In the genomic region with DNA sequence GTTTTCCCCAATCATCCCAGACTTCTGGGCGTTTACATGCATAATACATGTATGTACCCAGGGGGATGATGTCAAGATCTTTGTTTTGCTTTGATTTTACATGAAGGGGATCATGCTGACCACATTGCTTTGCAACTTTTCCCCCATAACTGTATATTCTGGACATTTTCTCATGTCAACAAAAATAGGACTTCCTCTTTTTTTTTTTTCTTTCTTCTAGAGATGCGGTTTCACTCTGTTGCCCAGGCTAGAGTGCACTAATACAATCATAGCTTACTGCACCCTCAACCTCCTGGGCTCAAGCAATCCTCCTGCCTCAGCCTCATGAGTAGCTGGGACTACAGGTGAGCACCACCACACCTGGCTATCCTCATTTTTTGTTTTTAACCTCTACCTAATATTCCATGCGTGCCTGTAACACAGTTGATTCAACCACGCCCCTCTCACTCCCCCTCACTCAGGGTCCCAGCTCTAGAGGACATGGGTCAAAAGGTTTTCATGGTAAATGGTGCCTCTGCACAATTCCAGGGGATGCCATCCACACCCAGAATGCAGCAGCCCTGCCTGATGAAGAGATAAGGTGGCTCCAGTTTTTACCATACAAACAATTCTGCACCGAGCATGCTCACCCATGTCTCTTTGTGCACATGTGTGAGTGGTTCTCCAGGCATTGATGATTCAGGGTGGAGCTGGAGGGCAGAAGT, we compare ENCODE assay signal across 19 cellular contexts. TPM values are rescaled to one million over a fixed set of nuclear protein-coding genes. Genes with fewer than 3 reads are reported as not detected.
A peak's percentile ranks its signal among the peaks of the same experiment; 100 is the strongest.
DNase-seq lines count a peak whose midpoint lies in the region; ATAC-seq, FAIRE-seq and TF ChIP-seq lines count a peak whose summit lies in the region.
"Had no signal": no experiment of that assay in that cellular context is flagged by ENCODE, and none has a peak within 500 bp of the region (broad histone marks: within the 10 kb centered on the region; RNA-seq: fewer than 3 reads in every experiment).

No MANE protein-coding gene starts in this region.

- no peaks in the 10 kb centered on the region for H3K9me3 ChIP-seq in T-helper 17 cell (ENCODE audit: control insufficient read depth, low read length, poor library complexity, severe bottlenecking)
- no peaks in the 10 kb centered on the region for H3K9me3 ChIP-seq in neural cell (ENCODE audit: low read length)
- no peaks in the 10 kb centered on the region for H3K9me3 ChIP-seq in tibial artery
- H3K9me3 ChIP-seq: esophagus muscularis mucosa, left lung, testis had no signal

- H3K27ac ChIP-seq in neural cell (ENCODE audit: low read length) = peak overlapping the region; percentile 28
- H3K27ac ChIP-seq in tibial artery = no peak overlapping the region
- H3K27ac ChIP-seq: esophagus muscularis mucosa, left lung, testis, VCaP had no signal

- intact Hi-C loops in tibial artery (cut with DNase I; ENCODE audit: low total_unique reads) = no loop called here

- no peak for TF ChIP-seq POLR2A in GM12891 (IDR thresholded peaks at IDR 0.05; ENCODE audit: low read depth, low read length)

- H3K4me3 ChIP-seq in neural cell (ENCODE audit: low read length) (no peak overlapping the region), tibial artery (no peak overlapping the region)
- H3K4me3 ChIP-seq: esophagus muscularis mucosa, left lung, testis had no signal

- H3K27me3 Mint-ChIP-seq in T-helper 17 cell = peaks cover 11% of the 10 kb centered on the region

- ATAC-seq in HG03432 (IDR thresholded peaks at IDR 0.05; ENCODE audit: unreplicated experiment) (peak; percentile 51), T-helper 17 cell (no peak)
- ATAC-seq: left lung had no signal

- no peak overlapping the region for H3K4me3 Mint-ChIP-seq in T-helper 17 cell

- no peaks in the 10 kb centered on the region for H3K79me2 ChIP-seq in neural cell (replicated peaks; ENCODE audit: insufficient read depth, low read length)

- no peak for FAIRE-seq in GM12891 (lab: Jason Lieb, UNC)
- FAIRE-seq: HTR-8/SVneo had no signal

- peaks cover 0 to 18% (median 6%) of the 10 kb centered on the region in 4 donors for H3K4me1 ChIP-seq in tibial artery

- no peaks in the 10 kb centered on the region for H3F3A ChIP-seq in neural cell (ENCODE audit: insufficient read depth, low read length, poor library complexity, severe bottlenecking)

- H3K36me3 Mint-ChIP-seq in T-helper 17 cell (ENCODE audit: low read depth) = no peaks in the 10 kb centered on the region

- TF ChIP-seq RAD21 in neural cell (conservative IDR thresholded peaks at IDR 0.05) = no peak

- H3K36me3 ChIP-seq in neural cell (ENCODE audit: insufficient read depth, low read length) (no peaks in the 10 kb centered on the region), tibial artery (no peaks in the 10 kb centered on the region)
- H3K36me3 ChIP-seq: esophagus muscularis mucosa, left lung had no signal

- H3K9me2 ChIP-seq in neural cell (ENCODE audit: insufficient read depth, low read length) = no peaks in the 10 kb centered on the region

- peak overlapping the region; percentile 19 for H3K9ac ChIP-seq in neural cell (ENCODE audit: low read length)

- no peak for TF ChIP-seq CTCF in neural cell (IDR thresholded peaks at IDR 0.05; ENCODE audit: poor library complexity, severe bottlenecking)
- no peak for TF ChIP-seq CTCF in tibial artery (IDR thresholded peaks at IDR 0.05)

- no peak for TF ChIP-seq EP300 in neural cell (conservative IDR thresholded peaks at IDR 0.05; ENCODE audit: poor library complexity, severe bottlenecking)

- H4K20me1 ChIP-seq in neural cell (ENCODE audit: insufficient read depth) = no peaks in the 10 kb centered on the region

- no peak overlapping the region for H2AFZ ChIP-seq in neural cell (ENCODE audit: low read depth, low read length)

- H3K4me2 ChIP-seq in neural cell (ENCODE audit: low read length) = no peak overlapping the region

- H3K4me1 Mint-ChIP-seq in T-helper 17 cell = peaks cover 5% of the 10 kb centered on the region

- no peak for DNase-seq in GM12891 (ENCODE audit: insufficient read length, low spot score)
- no peak for DNase-seq in T-helper 17 cell
- no peak for DNase-seq in tibial artery
- DNase-seq in stimulated activated naive CD4-positive, alpha-beta T cell (lab: John Stamatoyannopoulos, UW) = no peak
- no peak for DNase-seq in AG20443 (ENCODE audit: low spot score)
- DNase-seq: activated CD4-positive, alpha-beta T cell treated with anti-CD3 and anti-CD28 coated beads, Interleukin-2, amount 50 U/mL, for 4 hours; amniotic stem cell; COR-L47; effector memory CD4-positive, alpha-beta T cell; glutamatergic neuron; left lung; NCI-H774; stimulated activated CD4-positive, alpha-beta T cell treated with anti-CD3 and anti-CD28 coated beads, Interleukin-12 subunit alpha, Interleukin-12 subunit beta, amount 100 ng/mL, for 4 hours; testis had no signal

- peak overlapping the region; percentile 27 for H3K27ac Mint-ChIP-seq in T-helper 17 cell

- no peaks in the 10 kb centered on the region for H3K27me3 ChIP-seq in neural cell (ENCODE audit: insufficient read depth, low read depth, low read length)
- no peaks in the 10 kb centered on the region for H3K27me3 ChIP-seq in tibial artery
- H3K27me3 ChIP-seq: esophagus muscularis mucosa, left lung, testis had no signal

TF ChIP-seq in GM12891, 5 proteins besides CTCF, POLR2A, EP300 and RAD21:
- TF ChIP-seq PAX5 (IDR thresholded peaks at IDR 0.05; ENCODE audit: insufficient read depth, low read length, severe bottlenecking) (peak; percentile 17), SPI1 (IDR thresholded peaks at IDR 0.05; ENCODE audit: low read depth, low read length) (peak; percentile 93), TAF1 (IDR thresholded peaks at IDR 0.05; ENCODE audit: low read depth, low read length) (no peak), POU2F2 (IDR thresholded peaks at IDR 0.05; ENCODE audit: low read depth, low read length) (no peak), POLR2AphosphoS5 (IDR thresholded peaks at IDR 0.05; ENCODE audit: low read depth, low read length) (no peak)
TF ChIP-seq in GM12891: peak in this region for 2.

TF ChIP-seq in neural cell, 6 proteins besides CTCF, POLR2A, EP300 and RAD21:
- no peak for TF ChIP-seq MXI1 (conservative IDR thresholded peaks at IDR 0.05; ENCODE audit: poor library complexity, severe bottlenecking)
- TF ChIP-seq EZH2 (IDR thresholded peaks at IDR 0.05; ENCODE audit: borderline replicate concordance, insufficient read depth, low read length, poor library complexity, severe bottlenecking) = no peak
- TF ChIP-seq TAF1 (IDR thresholded peaks at IDR 0.05; ENCODE audit: low read depth) = no peak
- TF ChIP-seq SMC3 (conservative IDR thresholded peaks at IDR 0.05; ENCODE audit: poor library complexity) = no peak
- no peak for TF ChIP-seq POLR2AphosphoS5 (IDR thresholded peaks at IDR 0.05)
- TF ChIP-seq, protein P1, sequence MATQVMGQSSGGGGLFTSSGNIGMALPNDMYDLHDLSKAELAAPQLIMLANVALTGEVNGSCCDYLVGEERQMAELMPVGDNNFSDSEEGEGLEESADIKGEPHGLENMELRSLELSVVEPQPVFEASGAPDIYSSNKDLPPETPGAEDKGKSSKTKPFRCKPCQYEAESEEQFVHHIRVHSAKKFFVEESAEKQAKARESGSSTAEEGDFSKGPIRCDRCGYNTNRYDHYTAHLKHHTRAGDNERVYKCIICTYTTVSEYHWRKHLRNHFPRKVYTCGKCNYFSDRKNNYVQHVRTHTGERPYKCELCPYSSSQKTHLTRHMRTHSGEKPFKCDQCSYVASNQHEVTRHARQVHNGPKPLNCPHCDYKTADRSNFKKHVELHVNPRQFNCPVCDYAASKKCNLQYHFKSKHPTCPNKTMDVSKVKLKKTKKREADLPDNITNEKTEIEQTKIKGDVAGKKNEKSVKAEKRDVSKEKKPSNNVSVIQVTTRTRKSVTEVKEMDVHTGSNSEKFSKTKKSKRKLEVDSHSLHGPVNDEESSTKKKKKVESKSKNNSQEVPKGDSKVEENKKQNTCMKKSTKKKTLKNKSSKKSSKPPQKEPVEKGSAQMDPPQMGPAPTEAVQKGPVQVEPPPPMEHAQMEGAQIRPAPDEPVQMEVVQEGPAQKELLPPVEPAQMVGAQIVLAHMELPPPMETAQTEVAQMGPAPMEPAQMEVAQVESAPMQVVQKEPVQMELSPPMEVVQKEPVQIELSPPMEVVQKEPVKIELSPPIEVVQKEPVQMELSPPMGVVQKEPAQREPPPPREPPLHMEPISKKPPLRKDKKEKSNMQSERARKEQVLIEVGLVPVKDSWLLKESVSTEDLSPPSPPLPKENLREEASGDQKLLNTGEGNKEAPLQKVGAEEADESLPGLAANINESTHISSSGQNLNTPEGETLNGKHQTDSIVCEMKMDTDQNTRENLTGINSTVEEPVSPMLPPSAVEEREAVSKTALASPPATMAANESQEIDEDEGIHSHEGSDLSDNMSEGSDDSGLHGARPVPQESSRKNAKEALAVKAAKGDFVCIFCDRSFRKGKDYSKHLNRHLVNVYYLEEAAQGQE (IDR thresholded peaks at IDR 0.05; ENCODE audit: borderline replicate concordance) = no peak
TF ChIP-seq in neural cell: peak in this region for 0.

RNA-seq across cellular contexts. Expression of a gene that starts 32.1 kb away (rescaled TPM):
- polyA plus RNA-seq in GM12891 (2012; ENCODE audit: low read depth, missing spikeins) = 6.4 TPM
- 10 to 100 TPM; 11.2 to 13.4 TPM for total RNA-seq in T-helper 17 cell
- 36.4 and 36.7 TPM in 2 replicates for polyA plus RNA-seq in neural cell
- polyA minus RNA-seq in neural cell = 53.6 and 56.4 TPM in 2 replicates

RNA-seq across cellular contexts. Expression of a gene that starts 37.5 kb away (rescaled TPM):
- polyA plus RNA-seq in GM12891 (2012; ENCODE audit: low read depth, missing spikeins) = 22.0 TPM
- 10 to 100 TPM; 41.9 to 51.7 TPM for total RNA-seq in T-helper 17 cell
- polyA plus RNA-seq in neural cell = 42.9 and 46.5 TPM in 2 replicates
- 97.2 and 123 TPM in 2 replicates for polyA minus RNA-seq in neural cell
